ENCODE assay signal across 1 cellular context in the genomic region with DNA sequence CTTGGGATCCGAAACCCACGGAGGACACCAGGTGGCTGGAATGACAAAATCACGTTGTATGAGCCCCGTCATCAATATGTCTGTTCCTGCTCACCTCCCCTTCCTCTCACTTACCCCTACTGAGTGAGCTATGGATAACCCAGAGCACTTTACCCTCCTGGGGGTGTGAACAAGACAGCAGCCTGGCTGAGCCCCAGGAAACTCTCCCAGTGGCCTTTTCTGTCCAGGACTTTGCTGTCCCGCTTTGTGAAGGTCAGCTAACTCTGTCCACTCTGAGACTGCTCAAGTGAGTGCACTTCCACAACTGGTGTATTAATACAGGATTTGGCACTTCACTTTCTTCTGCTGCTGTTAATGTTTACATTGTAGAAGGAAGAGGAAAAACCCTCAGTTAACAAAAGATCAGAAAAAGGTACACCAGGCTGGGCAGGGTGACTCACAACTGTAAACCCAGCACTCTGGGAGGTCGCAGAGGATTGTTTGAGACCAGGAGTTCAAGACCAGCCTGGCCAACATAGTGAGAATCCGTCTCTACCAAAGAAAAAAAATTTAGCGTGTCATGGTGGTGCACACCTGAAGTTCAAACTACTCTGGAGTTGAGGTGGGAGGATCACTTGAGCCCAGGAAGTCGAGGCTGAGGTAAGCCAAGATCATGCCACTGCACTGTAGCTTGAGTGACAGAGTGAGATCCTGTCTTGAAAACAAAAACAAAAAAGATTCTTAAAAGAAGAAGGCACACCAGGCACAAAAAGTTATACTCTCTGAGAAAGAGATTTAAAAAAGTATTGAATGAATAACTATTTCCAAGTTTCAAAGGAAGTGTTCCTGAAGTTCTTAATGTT.
TF ChIP-seq lines count a peak whose summit lies in the region.

No MANE protein-coding gene starts in this region.

TF ChIP-seq in IMR-90, 13 proteins besides CTCF, POLR2A, EP300 and RAD21:
- TF ChIP-seq, protein P1, sequence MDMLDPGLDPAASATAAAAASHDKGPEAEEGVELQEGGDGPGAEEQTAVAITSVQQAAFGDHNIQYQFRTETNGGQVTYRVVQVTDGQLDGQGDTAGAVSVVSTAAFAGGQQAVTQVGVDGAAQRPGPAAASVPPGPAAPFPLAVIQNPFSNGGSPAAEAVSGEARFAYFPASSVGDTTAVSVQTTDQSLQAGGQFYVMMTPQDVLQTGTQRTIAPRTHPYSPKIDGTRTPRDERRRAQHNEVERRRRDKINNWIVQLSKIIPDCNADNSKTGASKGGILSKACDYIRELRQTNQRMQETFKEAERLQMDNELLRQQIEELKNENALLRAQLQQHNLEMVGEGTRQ (IDR thresholded peaks at IDR 0.05; ENCODE audit: low read depth, low read length) = no peak
- TF ChIP-seq CHD1 (IDR thresholded peaks at IDR 0.05; ENCODE audit: low read depth, low read length) (no peak), MAFK (IDR thresholded peaks at IDR 0.05; ENCODE audit: low read depth, low read length) (no peak), NFE2L2 (IDR thresholded peaks at IDR 0.05; ENCODE audit: low read depth, low read length) (no peak), SMC3 (IDR thresholded peaks at IDR 0.05; ENCODE audit: low read depth, low read length) (no peak), MXI1 (IDR thresholded peaks at IDR 0.05; ENCODE audit: borderline replicate concordance, low read depth, low read length) (no peak), RCOR1 (IDR thresholded peaks at IDR 0.05; ENCODE audit: insufficient replicate concordance, low read length) (no peak), RFX5 (IDR thresholded peaks at IDR 0.05; ENCODE audit: low read depth, low read length) (no peak), CEBPB (IDR thresholded peaks at IDR 0.05; ENCODE audit: low read depth, low read length) (no peak), MAZ (IDR thresholded peaks at IDR 0.05; ENCODE audit: borderline replicate concordance, low read depth, low read length) (no peak), FOS (IDR thresholded peaks at IDR 0.05; ENCODE audit: low read depth, low read length) (no peak), BHLHE40 (IDR thresholded peaks at IDR 0.05; ENCODE audit: low read depth, low read length) (no peak)
- TF ChIP-seq, protein P2, sequence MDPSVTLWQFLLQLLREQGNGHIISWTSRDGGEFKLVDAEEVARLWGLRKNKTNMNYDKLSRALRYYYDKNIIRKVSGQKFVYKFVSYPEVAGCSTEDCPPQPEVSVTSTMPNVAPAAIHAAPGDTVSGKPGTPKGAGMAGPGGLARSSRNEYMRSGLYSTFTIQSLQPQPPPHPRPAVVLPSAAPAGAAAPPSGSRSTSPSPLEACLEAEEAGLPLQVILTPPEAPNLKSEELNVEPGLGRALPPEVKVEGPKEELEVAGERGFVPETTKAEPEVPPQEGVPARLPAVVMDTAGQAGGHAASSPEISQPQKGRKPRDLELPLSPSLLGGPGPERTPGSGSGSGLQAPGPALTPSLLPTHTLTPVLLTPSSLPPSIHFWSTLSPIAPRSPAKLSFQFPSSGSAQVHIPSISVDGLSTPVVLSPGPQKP (IDR thresholded peaks at IDR 0.05; ENCODE audit: borderline replicate concordance, low read depth, low read length) = no peak
